20 cellular contexts compared by ENCODE assay signal in genomic region chr2:23670245-23670592, GRCh38.
A peak's percentile ranks its signal among the peaks of the same experiment; 100 is the strongest.
DNase-seq lines count a peak whose midpoint lies in the region; ATAC-seq and TF ChIP-seq lines count a peak whose summit lies in the region.
"Had no signal": no experiment of that assay in that cellular context is flagged by ENCODE, and none has a peak within 500 bp of the region (broad histone marks: within the 10 kb centered on the region; RNA-seq: fewer than 3 reads in every experiment).

No MANE protein-coding gene starts in this region.

- no peak overlapping the region for H2BK20ac ChIP-seq in IMR-90 (ENCODE audit: low read depth, low read length)

- no peak for DNase-seq in IMR-90
- no peak for DNase-seq in breast epithelium (ENCODE audit: low spot score in 2 of 2)
- no peak for DNase-seq in GM19238 (ENCODE audit: insufficient read length, low spot score)
- DNase-seq in activated naive CD4-positive, alpha-beta T cell treated with anti-CD3 and anti-CD28 coated beads, Interleukin-2, amount 50 U/mL, for 16 hours = no peak
- DNase-seq: ACHN; activated CD8-positive, alpha-beta T cell treated with anti-CD3 and anti-CD28 coated beads for 36 hours; effector memory CD4-positive, alpha-beta T cell; naive thymus-derived CD8-positive, alpha-beta T cell; NCI-H1417; NCI-H2081 treated with DMSO at 0.1 percent for 48 hours; stimulated activated CD4-positive, alpha-beta T cell treated with anti-CD3 and anti-CD28 coated beads, Interleukin-2, amount 100 ng/mL, for 48 hours; T-helper 2 cell had no signal

- H3K9me3 ChIP-seq in IMR-90 (ENCODE audit: control insufficient read depth, insufficient read depth, low read length) (no peaks in the 10 kb centered on the region), breast epithelium (no peaks in the 10 kb centered on the region), thymus (ENCODE audit: control insufficient read depth) (no peaks in the 10 kb centered on the region)
- H3K9me3 ChIP-seq: BE2C, colonic mucosa, gastrocnemius medialis had no signal

- POLR2A ChIA-PET in IMR-90 (lab: Charles Lee; ENCODE audit: unreplicated experiment) = no interaction called here

- H2BK120ac ChIP-seq in IMR-90 (ENCODE audit: low read depth, low read length) = no peak overlapping the region

- no peak overlapping the region for H3K56ac ChIP-seq in IMR-90 (ENCODE audit: extremely low read depth, insufficient read depth, low read length)

- no peaks in the 10 kb centered on the region for H3K79me1 ChIP-seq in IMR-90 (ENCODE audit: low read depth in 1 of 2, low read length in 2 of 2)

- H4K5ac ChIP-seq in IMR-90 (ENCODE audit: low read depth, low read length) = no peak overlapping the region

- 80% methylated on average over 1 of the region's 11 CpGs; no CpG with 5 or more reads in 1 of the 2 experiments for WGBS in IMR-90 (ENCODE audit: extremely low coverage in 2 of 2, insufficient read length in 1 of 2), 2 experiments
- 92% methylated on average over 11 of the region's 11 CpGs for WGBS in thymus

- H3K4ac ChIP-seq in IMR-90 (ENCODE audit: low read depth, low read length) = no peak overlapping the region

- H2AK9ac ChIP-seq in IMR-90 (replicated peaks; ENCODE audit: low read depth, low read length, poor library complexity) = peak overlapping the region; percentile 26

- H3K27ac ChIP-seq in IMR-90 (ENCODE audit: insufficient read depth, low read length) (no peak overlapping the region), breast epithelium (peak overlapping the region; percentile 75 to 87), layer of hippocampus (ENCODE audit: low read depth, low read length) (peak overlapping the region; percentile 30), thymus (ENCODE audit: low read depth) (peak overlapping the region; percentile 68)
- H3K27ac ChIP-seq: cardiac muscle cell, colonic mucosa had no signal

- H2AFZ ChIP-seq in IMR-90 (replicated peaks; ENCODE audit: low read length, poor library complexity) = peak overlapping the region; percentile 14

- H4K20me1 ChIP-seq in IMR-90 (ENCODE audit: insufficient read depth, low read length) = peaks cover 9% of the 10 kb centered on the region

- no peak overlapping the region for H3K9ac ChIP-seq in IMR-90 (ENCODE audit: low read depth, low read length)

- H3K36me3 ChIP-seq in IMR-90 (ENCODE audit: control insufficient read depth, insufficient read depth, low read length) (no peaks in the 10 kb centered on the region), breast epithelium (no peaks in the 10 kb centered on the region), thymus (ENCODE audit: control insufficient read depth, insufficient read depth) (no peaks in the 10 kb centered on the region)
- H3K36me3 ChIP-seq: BE2C, cardiac muscle cell, colonic mucosa, gastrocnemius medialis had no signal

- H3K4me1 ChIP-seq in IMR-90 (ENCODE audit: control insufficient read depth, insufficient read depth, low read length) (peaks cover 2% of the 10 kb centered on the region; the same call in 1 of the 2 replicates), breast epithelium (peaks cover 0 to 15% of the 10 kb centered on the region in 2 donors), thymus (ENCODE audit: control insufficient read depth, insufficient read depth, low read length) (no peaks in the 10 kb centered on the region)
- H3K4me1 ChIP-seq: colonic mucosa had no signal

- H2BK5ac ChIP-seq in IMR-90 (ENCODE audit: low read depth, low read length, poor library complexity, severe bottlenecking) = no peak overlapping the region

- H2AK5ac ChIP-seq in IMR-90 (ENCODE audit: low read depth, low read length) = no peak overlapping the region

- BruUV-seq in IMR-90 (replicated peaks; lab: Mats Ljungman, UMichigan) = no TSS peak

- no peak overlapping the region for H4K91ac ChIP-seq in IMR-90 (ENCODE audit: insufficient read depth, low read depth, low read length)

- no peak overlapping the region for H2BK15ac ChIP-seq in IMR-90 (ENCODE audit: low read depth, low read length)

- no peak overlapping the region for H4K8ac ChIP-seq in IMR-90 (ENCODE audit: low read depth in 2 of 2, low read length in 2 of 2)

- TF ChIP-seq CTCF in IMR-90 (conservative IDR thresholded peaks at IDR 0.05; ENCODE audit: low read depth, low read length) (no peak), breast epithelium (IDR thresholded peaks at IDR 0.05) (no peak)

- H3K4me3 ChIP-seq in IMR-90 (ENCODE audit: insufficient read depth, low read depth, low read length) = no peak overlapping the region
- peak overlapping the region in 2 of 3 donors; percentile 13 to 49 for H3K4me3 ChIP-seq in breast epithelium
- H3K4me3 ChIP-seq in thymus (ENCODE audit: low read length) = no peak overlapping the region
- H3K4me3 ChIP-seq: cardiac muscle cell, colonic mucosa, gastrocnemius medialis had no signal

- no peak for ATAC-seq in IMR-90 (ENCODE audit: low read depth)
- no peak for ATAC-seq in GM21390 (IDR thresholded peaks at IDR 0.05; ENCODE audit: unreplicated experiment)
- ATAC-seq: activated CD8-positive, alpha-beta T cell treated with anti-CD3 and anti-CD28 coated beads for 36 hours; activated naive CD4-positive, alpha-beta T cell treated with anti-CD3 and anti-CD28 coated beads, Interleukin-2, amount 50 U/mL, for 72 hours; naive thymus-derived CD8-positive, alpha-beta T cell had no signal

- H3K27me3 ChIP-seq in IMR-90 (ENCODE audit: control insufficient read depth, insufficient read depth, low read length) = no peaks in the 10 kb centered on the region
- H3K27me3 ChIP-seq in breast epithelium = no peaks in the 10 kb centered on the region
- H3K27me3 ChIP-seq in layer of hippocampus (ENCODE audit: control insufficient read depth, insufficient read depth, low read length) = no peaks in the 10 kb centered on the region
- H3K27me3 ChIP-seq in thymus (ENCODE audit: control insufficient read depth, insufficient read depth) = no peaks in the 10 kb centered on the region
- H3K27me3 ChIP-seq: BE2C, cardiac muscle cell, colonic mucosa, gastrocnemius medialis had no signal

- in situ Hi-C loops in IMR-90 (cut with MboI; ENCODE audit: low sequenced_read_pairs) = no loop called here

- H3K4me2 ChIP-seq in IMR-90 (ENCODE audit: low read depth, low read length) = no peak overlapping the region

- dilution Hi-C loops in IMR-90 (cut with HindIII; ENCODE audit: low sequenced_read_pairs, unreplicated experiment) = no loop called here

- peaks cover 9% of the 10 kb centered on the region for H3K9me1 ChIP-seq in IMR-90 (ENCODE audit: insufficient read depth, low read length)

- no peak overlapping the region for H3K23ac ChIP-seq in IMR-90 (ENCODE audit: low read depth, low read length)

- H3K14ac ChIP-seq in IMR-90 (replicated peaks; ENCODE audit: low read depth, low read length) = no peak overlapping the region

- intact Hi-C loops in IMR-90 (cut with micrococcal nuclease) (no loop called here), breast epithelium (cut with DNase I; ENCODE audit: low total_unique reads) (no loop called here)

- TF ChIP-seq POLR2A in IMR-90 (IDR thresholded peaks at IDR 0.05; ENCODE audit: low read depth, low read length) (no peak), breast epithelium (IDR thresholded peaks at IDR 0.05) (no peak)

- CTCF ChIA-PET in IMR-90 (lab: Yijun Ruan, JAX) = no interaction called here

- no peak for TF ChIP-seq RAD21 in IMR-90 (IDR thresholded peaks at IDR 0.05; ENCODE audit: low read length)

- no peak overlapping the region for H3K18ac ChIP-seq in IMR-90 (ENCODE audit: low read depth, low read length)

TF ChIP-seq in IMR-90, 13 proteins besides CTCF, POLR2A, EP300 and RAD21:
- no peak for TF ChIP-seq BHLHE40 (IDR thresholded peaks at IDR 0.05; ENCODE audit: low read depth, low read length)
- no peak for TF ChIP-seq NFE2L2 (IDR thresholded peaks at IDR 0.05; ENCODE audit: low read depth, low read length)
- TF ChIP-seq RCOR1 (IDR thresholded peaks at IDR 0.05; ENCODE audit: insufficient replicate concordance, low read length) = no peak
- TF ChIP-seq CEBPB (IDR thresholded peaks at IDR 0.05; ENCODE audit: low read depth, low read length) = no peak
- no peak for TF ChIP-seq ELK1 (IDR thresholded peaks at IDR 0.05; ENCODE audit: borderline replicate concordance, low read depth, low read length)
- TF ChIP-seq MXI1 (IDR thresholded peaks at IDR 0.05; ENCODE audit: borderline replicate concordance, low read depth, low read length) = no peak
- TF ChIP-seq MAZ (IDR thresholded peaks at IDR 0.05; ENCODE audit: borderline replicate concordance, low read depth, low read length) = no peak
- no peak for TF ChIP-seq USF2 (IDR thresholded peaks at IDR 0.05; ENCODE audit: low read depth, low read length)

Comparison
In these comparisons a context has a peak if more than half of its experiments do, and no peak if none do; other contexts are left out.
1. H3K4me3 ChIP-seq: peak in breast epithelium (2 of 3); none in IMR-90 (single experiment) and thymus (single experiment).